Comparison of ENCODE assay signal across 8 cellular contexts in genomic region chr1:109776911-109777310, GRCh38. TPM values are rescaled to one million over a fixed set of nuclear protein-coding genes. Genes with fewer than 3 reads are reported as not detected.
DNase-seq lines count a peak whose midpoint lies in the region; ATAC-seq, FAIRE-seq and TF ChIP-seq lines count a peak whose summit lies in the region.

No MANE protein-coding gene starts in this region.

- no peaks in the 10 kb centered on the region for H3K79me2 ChIP-seq in HepG2 (ENCODE audit: insufficient read depth, low read length)

- ATAC-seq in HG02981 (IDR thresholded peaks at IDR 0.05; ENCODE audit: unreplicated experiment) (peak; percentile 60), HepG2 (peak; percentile 87), HG03457 (IDR thresholded peaks at IDR 0.05; ENCODE audit: unreplicated experiment) (no peak)

- POLR2A ChIA-PET in HepG2 (lab: Yijun Ruan, JAX) = interaction anchor here (1.1 to 2.2 kb wide), 3 partner anchors 13 to 207 kb away, joined by 3 to 19 read pairs (median 8); partner anchors contain the start of genes AHCYL1 and EPS8L3

- no peak overlapping the region for H3K9ac ChIP-seq in HepG2 (ENCODE audit: insufficient read depth, low read depth, low read length)

- WGBS in HepG2 (ENCODE audit: low lambda C conversion rate) = no CpG with 5 or more reads among the region's 4 CpGs

- H3K4me1 Mint-ChIP-seq in chondrocyte (ENCODE audit: low read depth) = peaks cover 15% of the 10 kb centered on the region

- H3K4me1 ChIP-seq in HepG2 (ENCODE audit: insufficient read depth, low read length) = peaks cover 29% of the 10 kb centered on the region

- H3K27ac Mint-ChIP-seq in chondrocyte (ENCODE audit: unreplicated experiment) = no peak overlapping the region

- DNase-seq in GDM1 (lab: John Stamatoyannopoulos, UW) (peak; percentile 72), NCI-H446 (lab: John Stamatoyannopoulos, UW) (peak; percentile 77 to 87), chondrocyte (ENCODE audit: low spot score) (peak; percentile 75), HepG2 (ENCODE audit: low spot score) (peak; percentile 76)
- DNase-seq in activated CD4-positive, alpha-beta T cell treated with anti-CD3 and anti-CD28 coated beads for 4 hours = peak; percentile 68 to 76
- peak; percentile 61 to 76 (median 66) for DNase-seq in stimulated activated CD4-positive, alpha-beta T cell treated with anti-CD3 and anti-CD28 coated beads, TNF-alpha, amount 100 ng/mL, for 24 hours (ENCODE audit: low read depth in 3 of 3)

- H3K27me3 Mint-ChIP-seq in chondrocyte (ENCODE audit: low read depth) = no peaks in the 10 kb centered on the region

- H4K20me1 ChIP-seq in HepG2 (ENCODE audit: insufficient read depth, low read length) = no peaks in the 10 kb centered on the region

- TF ChIP-seq EP300 in HepG2 (IDR thresholded peaks at IDR 0.05; ENCODE audit: low read depth in 2 of 2, low read length in 2 of 2) = no peak
- no peak for TF ChIP-seq EP300 in HepG2 (CRISPR knock-in tag; IDR thresholded peaks at IDR 0.05; ENCODE audit: borderline replicate concordance)

- no peak overlapping the region for H3K27ac ChIP-seq in HepG2 (ENCODE audit: extremely low read length, insufficient read depth, low read length)

- FAIRE-seq in HepG2 (lab: Jason Lieb, UNC) = peak; percentile 94

- no peak for TF ChIP-seq POLR2A in HepG2 (IDR thresholded peaks at IDR 0.05; ENCODE audit: insufficient read depth in 1 of 2, low read depth in 2 of 2, low read length in 2 of 2)

- peak; percentile 98 for TF ChIP-seq RAD21 in HepG2 (CRISPR knock-in tag; IDR thresholded peaks at IDR 0.05)

- no peak overlapping the region for H3K4me3 Mint-ChIP-seq in chondrocyte (ENCODE audit: unreplicated experiment)

- H3K36me3 Mint-ChIP-seq in chondrocyte (ENCODE audit: low read depth) = no peaks in the 10 kb centered on the region

- no peak overlapping the region for H3K4me3 ChIP-seq in HepG2 (replicated peaks in 1 of 3; ENCODE audit: insufficient read depth in 1 of 3, low read depth in 2 of 3, low read length in 3 of 3)

- H3K27me3 ChIP-seq in HepG2 (ENCODE audit: control insufficient read depth in 1 of 2, insufficient read depth in 2 of 2, low read length in 2 of 2) = no peaks in the 10 kb centered on the region

- CTCF ChIA-PET in HepG2 (lab: Yijun Ruan, JAX; ENCODE audit: low intra/inter-chr PET ratio, low total read pairs) = interaction anchor here (1.1 to 2.7 kb wide), 6 partner anchors 12 to 235 kb away, joined by 3 to 48 read pairs (median 9); partner anchors contain the start of gene AHCYL1

- in situ Hi-C loops in HepG2 (cut with HindIII; ENCODE audit: extremely low pct_ligation_motif_present, low pct_unique_long_range_greater_than_20kb) = loop anchor here (5.0 kb wide), 1 partner anchor 205 kb away; the partner anchor contains the start of gene AHCYL1

- no peak overlapping the region for H2AFZ ChIP-seq in HepG2 (ENCODE audit: low read length)

- H3K9me3 Mint-ChIP-seq in chondrocyte (ENCODE audit: low read depth) = peaks cover 5% of the 10 kb centered on the region

- H3K4me2 ChIP-seq in HepG2 (ENCODE audit: low read depth, low read length) = peak overlapping the region; percentile 52

- H3K36me3 ChIP-seq in HepG2 (replicated peaks in 1 of 2; ENCODE audit: control insufficient read depth in 1 of 2, insufficient read depth in 2 of 2, low read length in 2 of 2) = no peaks in the 10 kb centered on the region

- TF ChIP-seq CTCF in chondrocyte (IDR thresholded peaks at IDR 0.05) (peak; percentile 97), HepG2 (CRISPR knock-in tag; IDR thresholded peaks at IDR 0.05) (peak; percentile 98)

- intact Hi-C loops in HepG2 (cut with micrococcal nuclease; ENCODE audit: unreplicated experiment) = loop anchor here (1.0 to 5.0 kb wide), 4 partner anchors 135 to 234 kb away; partner anchors contain the start of genes AHCYL1 and CSF1

- H3K9me3 ChIP-seq in HepG2 (ENCODE audit: low read length) = peaks cover 8% of the 10 kb centered on the region

- no TSS peak for BruUV-seq in HepG2 (replicated peaks; lab: Mats Ljungman, UMichigan)

TF ChIP-seq in HepG2, 621 proteins besides CTCF, POLR2A, EP300 and RAD21 (continues in another document):
- TF ChIP-seq KAT8 (CRISPR knock-in tag; IDR thresholded peaks at IDR 0.05) (0 out of 2 replicates have a peak, but pooled peaks have one; percentile 41), ZNF234 (CRISPR knock-in tag; conservative IDR thresholded peaks at IDR 0.05) (no peak), MXD4 (CRISPR knock-in tag; IDR thresholded peaks at IDR 0.05) (0 out of 2 replicates have a peak, but pooled peaks have one; percentile 26), THAP9 (CRISPR knock-in tag; IDR thresholded peaks at IDR 0.05; ENCODE audit: borderline replicate concordance) (no peak), ZNF891 (CRISPR knock-in tag; IDR thresholded peaks at IDR 0.05) (0 out of 2 replicates have a peak, but pooled peaks have one; percentile 13), TOPORS (CRISPR knock-in tag; IDR thresholded peaks at IDR 0.05) (no peak), THYN1 (CRISPR knock-in tag; IDR thresholded peaks at IDR 0.05; ENCODE audit: borderline replicate concordance, low read depth) (no peak)

RNA-seq across cellular contexts. Expression of gene EPS8L3, which starts 13.2 kb away (rescaled TPM):
- total RNA-seq in chondrocyte = not detected in 3 replicates
- total RNA-seq in HepG2 (2016; rRNA removed; fragmentation: Illumina TruSeq; extraction: Trizol) = 7.6 and 18.2 TPM in 2 replicates
- 3.1 and 3.5 TPM in 2 replicates for total RNA-seq in HepG2 (2016; cell fraction: cytosol; rRNA removed; fragmentation: Illumina TruSeq; extraction: Trizol; ENCODE audit: low read depth)
- total RNA-seq in HepG2 (2016; cell fraction: insoluble cytoplasmic fraction; rRNA removed; fragmentation: Illumina TruSeq; extraction: Trizol) = 6.3 and 18.1 TPM in 2 replicates
- total RNA-seq in HepG2 (2016; cell fraction: membrane; rRNA removed; fragmentation: Illumina TruSeq; extraction: Trizol) = 4.6 and 5.1 TPM in 2 replicates
- 21.5 and 27.6 TPM in 2 replicates for total RNA-seq in HepG2 (2016; cell fraction: nucleus; rRNA removed; fragmentation: Illumina TruSeq; extraction: Trizol)
- 106 and 127 TPM in 2 replicates for polyA plus RNA-seq in HepG2 (2011; rRNA removed)
- polyA plus RNA-seq in HepG2 (2011; cell fraction: cytosol; rRNA removed) = 24.6 and 30.4 TPM in 2 replicates
- 854 and 1,047 TPM in 2 replicates for polyA plus RNA-seq in HepG2 (2011; cell fraction: nucleus; rRNA removed)
- polyA plus RNA-seq in HepG2 (2012) = 79.1 and 95.8 TPM in 2 replicates
- 3.0 and 3.7 TPM in 2 replicates for polyA plus RNA-seq in HepG2 (2016; cell fraction: cytosol; fragmentation: Illumina TruSeq; extraction: Trizol; ENCODE audit: low read depth)
- polyA plus RNA-seq in HepG2 (2016; cell fraction: insoluble cytoplasmic fraction; fragmentation: Illumina TruSeq; extraction: Trizol; ENCODE audit: low read depth) = 11.9 and 13.8 TPM in 2 replicates
- polyA plus RNA-seq in HepG2 (2016; cell fraction: membrane; fragmentation: Illumina TruSeq; extraction: Trizol; ENCODE audit: low read depth) = 4.6 and 5.0 TPM in 2 replicates
- 139 and 140 TPM in 2 replicates for polyA plus RNA-seq in HepG2 (2016; cell fraction: nucleus; fragmentation: Illumina TruSeq; extraction: Trizol; ENCODE audit: insufficient read depth, low read depth)
- polyA minus RNA-seq in HepG2 (2011; rRNA and poly(A)+ RNA removed; ENCODE audit: low replicate concordance) = 2.2 and 43.5 TPM in 2 replicates
- polyA minus RNA-seq in HepG2 (2011; cell fraction: cytosol; rRNA and poly(A)+ RNA removed) = 15.7 and 17.0 TPM in 2 replicates
- 107 and 127 TPM in 2 replicates for polyA minus RNA-seq in HepG2 (2011; cell fraction: nucleus; rRNA and poly(A)+ RNA removed)

RNA-seq across cellular contexts. Expression of gene GSTM3, which starts 36.1 kb away (rescaled TPM):
- total RNA-seq in chondrocyte (51.2 to 63.8 TPM (median 61.5 TPM) in 3 replicates), HepG2 (2016; rRNA removed; fragmentation: Illumina TruSeq; extraction: Trizol) (127 and 150 TPM in 2 replicates)
- 35.2 and 40.3 TPM in 2 replicates for total RNA-seq in HepG2 (2016; cell fraction: cytosol; rRNA removed; fragmentation: Illumina TruSeq; extraction: Trizol; ENCODE audit: low read depth)
- 127 and 162 TPM in 2 replicates for total RNA-seq in HepG2 (2016; cell fraction: insoluble cytoplasmic fraction; rRNA removed; fragmentation: Illumina TruSeq; extraction: Trizol)
- total RNA-seq in HepG2 (2016; cell fraction: membrane; rRNA removed; fragmentation: Illumina TruSeq; extraction: Trizol) = 35.2 and 39.0 TPM in 2 replicates
- total RNA-seq in HepG2 (2016; cell fraction: nucleus; rRNA removed; fragmentation: Illumina TruSeq; extraction: Trizol) = 49.3 and 64.9 TPM in 2 replicates
- polyA plus RNA-seq in HepG2 (2011; rRNA removed) = 124 and 142 TPM in 2 replicates
- polyA plus RNA-seq in HepG2 (2011; cell fraction: cytosol; rRNA removed) = 105 and 126 TPM in 2 replicates
- 39.2 and 41.5 TPM in 2 replicates for polyA plus RNA-seq in HepG2 (2011; cell fraction: nucleus; rRNA removed)
- polyA plus RNA-seq in HepG2 (2012) = 102 and 104 TPM in 2 replicates
- polyA plus RNA-seq in HepG2 (2016; cell fraction: cytosol; fragmentation: Illumina TruSeq; extraction: Trizol; ENCODE audit: low read depth) = 37.0 and 38.1 TPM in 2 replicates
- 128 and 138 TPM in 2 replicates for polyA plus RNA-seq in HepG2 (2016; cell fraction: insoluble cytoplasmic fraction; fragmentation: Illumina TruSeq; extraction: Trizol; ENCODE audit: low read depth)
- polyA plus RNA-seq in HepG2 (2016; cell fraction: membrane; fragmentation: Illumina TruSeq; extraction: Trizol; ENCODE audit: low read depth) = 28.9 and 29.1 TPM in 2 replicates
- 66.5 and 79.1 TPM in 2 replicates for polyA plus RNA-seq in HepG2 (2016; cell fraction: nucleus; fragmentation: Illumina TruSeq; extraction: Trizol; ENCODE audit: insufficient read depth, low read depth)
- polyA minus RNA-seq in HepG2 (2011; rRNA and poly(A)+ RNA removed; ENCODE audit: low replicate concordance) = 34.6 and 95.6 TPM in 2 replicates
- 31.6 and 39.1 TPM in 2 replicates for polyA minus RNA-seq in HepG2 (2011; cell fraction: cytosol; rRNA and poly(A)+ RNA removed)
- polyA minus RNA-seq in HepG2 (2011; cell fraction: nucleus; rRNA and poly(A)+ RNA removed) = 15.7 and 24.2 TPM in 2 replicates
